ENCODE assay signal across 24 cellular contexts in the genomic region with DNA sequence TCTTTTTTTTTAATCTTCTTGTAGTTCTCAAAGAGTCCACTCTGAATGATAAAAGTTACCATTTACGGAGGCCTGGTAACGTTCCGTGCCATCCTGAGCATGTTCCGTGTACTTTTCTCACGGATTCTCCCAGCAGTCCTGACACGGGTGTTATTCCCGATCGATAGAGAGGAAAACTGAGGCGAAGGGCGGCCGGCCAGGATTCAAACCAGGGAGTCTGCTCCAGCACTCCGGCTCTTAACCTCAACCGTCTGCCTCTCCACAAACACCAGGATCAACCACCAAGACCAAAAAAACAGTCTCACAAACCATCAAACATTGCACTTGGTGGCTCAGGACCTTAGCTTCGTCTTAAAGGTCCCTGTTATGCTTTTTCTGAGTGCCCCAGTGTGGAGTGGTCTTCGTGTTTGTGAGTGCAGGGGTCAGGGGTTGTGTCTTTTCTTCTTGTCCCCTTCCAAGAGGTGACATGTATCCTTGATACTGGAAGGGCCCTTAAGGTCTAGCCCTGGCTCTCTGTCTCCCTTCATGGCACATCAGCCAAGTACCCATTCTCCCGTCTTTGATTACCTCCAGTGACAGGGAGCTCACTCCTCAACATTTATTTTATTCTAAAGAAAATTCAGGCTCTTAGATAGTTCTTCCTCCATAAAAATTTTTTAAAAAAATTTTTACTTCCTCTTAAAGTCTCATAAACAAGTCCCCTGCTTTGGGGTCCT. TPM values are rescaled to one million over a fixed set of nuclear protein-coding genes. Genes with fewer than 3 reads are reported as not detected.
DNase-seq lines count a peak whose midpoint lies in the region; ATAC-seq and TF ChIP-seq lines count a peak whose summit lies in the region.
"Had no signal": no experiment of that assay in that cellular context is flagged by ENCODE, and none has a peak within 500 bp of the region (broad histone marks: within the 10 kb centered on the region; RNA-seq: fewer than 3 reads in every experiment).

No MANE protein-coding gene starts in this region.

- no peak for DNase-seq in CD14-positive monocyte (ENCODE audit: low spot score)
- DNase-seq in PC-3, result no peak
- peak; percentile 28 for DNase-seq in endodermal cell
- DNase-seq in trophoblast cell, result no peak
- no peak for DNase-seq in germinal center (ENCODE audit: low spot score)
- DNase-seq in caudate nucleus (lab: John Stamatoyannopoulos, UW), result no peak
- DNase-seq in GM20000 (ENCODE audit: low spot score), result no peak
- DNase-seq: activated naive CD4-positive, alpha-beta T cell treated with anti-CD3 and anti-CD28 coated beads, Interleukin-2, amount 50 U/mL, for 16 hours; activated T-cell treated with anti-CD3 and anti-CD28 coated beads, Interleukin-2, amount 50 U/mL, for 72 hours; anterior cingulate cortex; CD4-positive, CD25-positive, alpha-beta regulatory T cell; dorsolateral prefrontal cortex; glutamatergic neuron; KG1; naive B cell; NCI-H446 treated with DMSO at 0.1 percent for 48 hours; occipital lobe; stimulated activated CD4-positive, alpha-beta T cell treated with anti-CD3 and anti-CD28 coated beads, Interleukin-4, amount 100 ng/mL, for 24 hours; stimulated activated naive CD4-positive, alpha-beta T cell; T-helper 1 cell had no signal

- no peak overlapping the region for H3K4me3 Mint-ChIP-seq in CD14-positive monocyte
- H3K4me3 Mint-ChIP-seq in endodermal cell, result no peak overlapping the region
- H3K4me3 Mint-ChIP-seq: activated T-cell treated with anti-CD3 and anti-CD28 coated beads, Interleukin-2, amount 50 U/mL, for 72 hours; memory B cell had no signal

- H3K27me3 Mint-ChIP-seq in CD14-positive monocyte (ENCODE audit: low read depth in 3 of 3), result peaks cover 4 to 15% (median 13%) of the 10 kb centered on the region in 3 donors
- no peaks in the 10 kb centered on the region for H3K27me3 Mint-ChIP-seq in endodermal cell (ENCODE audit: insufficient read depth)
- H3K27me3 Mint-ChIP-seq: CD4-positive, CD25-positive, alpha-beta regulatory T cell; memory B cell; naive B cell had no signal

- H3K9me3 Mint-ChIP-seq in CD14-positive monocyte (no peaks in the 10 kb centered on the region), endodermal cell (no peaks in the 10 kb centered on the region)
- H3K9me3 Mint-ChIP-seq: activated T-cell treated with anti-CD3 and anti-CD28 coated beads, Interleukin-2, amount 50 U/mL, for 72 hours; CD4-positive, CD25-positive, alpha-beta regulatory T cell; memory B cell; naive B cell had no signal

- H3K9me2 ChIP-seq in PC-3 (replicated peaks; ENCODE audit: low read length), result no peaks in the 10 kb centered on the region

- no peaks in the 10 kb centered on the region for H4K20me1 ChIP-seq in PC-3 (ENCODE audit: low read length)

- no TSS peak for BruUV-seq in PC-3 (replicated peaks; lab: Mats Ljungman, UMichigan)

- H3K4me1 Mint-ChIP-seq in CD14-positive monocyte (peaks cover 64% of the 10 kb centered on the region), endodermal cell (peaks cover 34% of the 10 kb centered on the region)

- no peak overlapping the region for H2BK12ac ChIP-seq in trophoblast cell (ENCODE audit: low read length)

- CTCF ChIA-PET in PC-3 (lab: Charles Lee), result interaction anchor here (0.5 to 1.2 kb wide), 4 partner anchors 33 to 99 kb away, joined by 3 to 8 read pairs (median 5); no protein-coding TSS in a partner anchor

- H3K23ac ChIP-seq in trophoblast cell (ENCODE audit: low read length), result no peak overlapping the region

- no peak overlapping the region for H4K8ac ChIP-seq in trophoblast cell (ENCODE audit: low read depth, low read length)

- H3K27ac ChIP-seq in PC-3 (ENCODE audit: low read length) (peak overlapping the region; percentile 82), endodermal cell (ENCODE audit: low read depth, low read length) (no peak overlapping the region), trophoblast cell (ENCODE audit: low read depth, low read length) (no peak overlapping the region), caudate nucleus (ENCODE audit: low read depth, low read length) (no peak overlapping the region)
- H3K27ac ChIP-seq: dorsolateral prefrontal cortex, thoracic aorta had no signal

- H3K18ac ChIP-seq in trophoblast cell (ENCODE audit: low read length), result no peak overlapping the region

- ATAC-seq in PC-3, result no peak
- ATAC-seq in HG02852 (IDR thresholded peaks at IDR 0.05; ENCODE audit: unreplicated experiment), result no peak
- ATAC-seq: activated T-cell treated with anti-CD3 and anti-CD28 coated beads, Interleukin-2, amount 50 U/mL, for 72 hours had no signal

- intact Hi-C loops in CD14-positive monocyte (cut with micrococcal nuclease), result loop anchor here (5.0 to 10.0 kb wide), 4 partner anchors 34 to 179 kb away; a partner anchor contains a TSS
- intact Hi-C loops in PC-3 (cut with micrococcal nuclease), result loop anchor here (2.0 to 5.0 kb wide), 3 partner anchors 34 to 99 kb away; a partner anchor contains a TSS

- H3K14ac ChIP-seq in trophoblast cell (ENCODE audit: low read length), result no peak overlapping the region

- H3F3A ChIP-seq in PC-3 (ENCODE audit: low read length, unreplicated experiment), result no peaks in the 10 kb centered on the region

- peak overlapping the region; percentile 60; the same call in 1 of the 2 replicates for H3K4me2 ChIP-seq in PC-3 (ENCODE audit: low read length)
- H3K4me2 ChIP-seq in trophoblast cell (ENCODE audit: low read length), result no peak overlapping the region
- H3K4me2 ChIP-seq: PC-9 had no signal

- H3K36me3 ChIP-seq in PC-3 (ENCODE audit: low read depth, low read length) (peaks cover 14% of the 10 kb centered on the region), endodermal cell (ENCODE audit: control insufficient read depth, insufficient read depth, low read length) (peaks cover 54% of the 10 kb centered on the region), trophoblast cell (ENCODE audit: control insufficient read depth in 1 of 2, insufficient read depth in 2 of 2, low read length in 2 of 2) (peaks cover 79 to 84% of the 10 kb centered on the region in 2 experiments)

- WGBS in endodermal cell (ENCODE audit: insufficient coverage in 1 of 2, insufficient read length in 1 of 2), 2 experiments, result 96 to 97% methylated on average over 15 to 16 of the region's 16 CpGs
- no CpG with 5 or more reads among the region's 16 CpGs for WGBS in trophoblast cell (ENCODE audit: extremely low coverage, insufficient coverage, insufficient read length)

- H2BK5ac ChIP-seq in trophoblast cell (ENCODE audit: low read depth, low read length, poor library complexity), result no peak overlapping the region

- TF ChIP-seq CTCF in CD14-positive monocyte (IDR thresholded peaks at IDR 0.05) (no peak), PC-3 (conservative IDR thresholded peaks at IDR 0.05; ENCODE audit: low read depth, low read length) (no peak), endodermal cell (conservative IDR thresholded peaks at IDR 0.05) (no peak), GM20000 (IDR thresholded peaks at IDR 0.05; ENCODE audit: extremely low read depth, missing control alignments) (no peak)

- peaks cover 37 to 50% of the 10 kb centered on the region in 2 donors for H3K36me3 Mint-ChIP-seq in CD14-positive monocyte
- peaks cover 47% of the 10 kb centered on the region for H3K36me3 Mint-ChIP-seq in endodermal cell (ENCODE audit: low read depth)
- H3K36me3 Mint-ChIP-seq: memory B cell, naive B cell had no signal

- H2AFZ ChIP-seq in PC-3 (ENCODE audit: low read length) (no peak overlapping the region), trophoblast cell (ENCODE audit: insufficient read depth, low read length, poor library complexity) (no peak overlapping the region)
- H2AFZ ChIP-seq: PC-9 had no signal

- peak overlapping the region in 5 of 7 donors; percentile 21 to 83 (median 73) for H3K27ac Mint-ChIP-seq in CD14-positive monocyte
- H3K27ac Mint-ChIP-seq in endodermal cell, result peak overlapping the region; percentile 83
- H3K27ac Mint-ChIP-seq: activated T-cell treated with anti-CD3 and anti-CD28 coated beads, Interleukin-2, amount 50 U/mL, for 72 hours; CD4-positive, CD25-positive, alpha-beta regulatory T cell had no signal

- H4K91ac ChIP-seq in trophoblast cell (ENCODE audit: low read depth, low read length), result no peak overlapping the region

- H3K79me2 ChIP-seq in PC-3 (ENCODE audit: low read length) (peaks cover 43% of the 10 kb centered on the region), trophoblast cell (ENCODE audit: control insufficient read depth, insufficient read depth, low read length, poor library complexity) (peaks cover 32% of the 10 kb centered on the region)

- H2BK120ac ChIP-seq in trophoblast cell (ENCODE audit: insufficient read depth, low read length, poor library complexity), result no peak overlapping the region

- no peak overlapping the region for H4K12ac ChIP-seq in trophoblast cell (ENCODE audit: low read depth, low read length)

- H3K27me3 ChIP-seq in PC-3 (ENCODE audit: low read length) (no peaks in the 10 kb centered on the region), endodermal cell (ENCODE audit: control insufficient read depth, insufficient read depth, low read length, poor library complexity, severe bottlenecking) (no peaks in the 10 kb centered on the region), trophoblast cell (ENCODE audit: insufficient read depth, low read length) (no peaks in the 10 kb centered on the region)
- H3K27me3 ChIP-seq: dorsolateral prefrontal cortex had no signal

- H3K9ac ChIP-seq in PC-3 (ENCODE audit: low read length) (no peak overlapping the region), endodermal cell (ENCODE audit: extremely low read depth, low read length, poor library complexity, severe bottlenecking) (no peak overlapping the region), trophoblast cell (ENCODE audit: low read length) (no peak overlapping the region)

- H2AK5ac ChIP-seq in trophoblast cell (ENCODE audit: low read length), result no peak overlapping the region

- H3K4me1 ChIP-seq in PC-3 (ENCODE audit: insufficient read depth, low read length) (peaks cover 44% of the 10 kb centered on the region), endodermal cell (ENCODE audit: control insufficient read depth, insufficient read depth, low read length) (peaks cover 9% of the 10 kb centered on the region), trophoblast cell (ENCODE audit: control insufficient read depth in 1 of 2, insufficient read depth in 2 of 2, low read length in 2 of 2) (peaks cover 10 to 19% of the 10 kb centered on the region in 2 experiments)

- POLR2A ChIA-PET in PC-3 (lab: Charles Lee; ENCODE audit: unreplicated experiment), result no interaction called here

- H3K4ac ChIP-seq in trophoblast cell (ENCODE audit: low read depth, low read length), result peak overlapping the region; percentile 57

- peaks cover 12% of the 10 kb centered on the region for H3K79me1 ChIP-seq in trophoblast cell (ENCODE audit: low read length)

- H3K4me3 ChIP-seq in PC-3 (ENCODE audit: low read length) (no peak overlapping the region), endodermal cell (ENCODE audit: low read length) (no peak overlapping the region), trophoblast cell (ENCODE audit: low read depth, low read length) (no peak overlapping the region)
- H3K4me3 ChIP-seq: dorsolateral prefrontal cortex, PC-9, thoracic aorta had no signal

- no peaks in the 10 kb centered on the region for H3K9me3 ChIP-seq in PC-3 (ENCODE audit: low read length)
- no peaks in the 10 kb centered on the region for H3K9me3 ChIP-seq in endodermal cell (ENCODE audit: control insufficient read depth, low read length)
- peaks cover 2% of the 10 kb centered on the region for H3K9me3 ChIP-seq in trophoblast cell (ENCODE audit: insufficient read depth, low read depth, low read length)
- H3K9me3 ChIP-seq: thoracic aorta had no signal

RNA-seq across cellular contexts. Expression of a gene that starts 35.1 kb away (rescaled TPM):
- polyA plus RNA-seq in CD14-positive monocyte, result 1 to 10 TPM; 4.9 to 6.8 TPM
- total RNA-seq in PC-3 (2014; rRNA removed) (55.6 and 82.1 TPM in 2 replicates), endodermal cell (100 to 1,000 TPM in 1 of 2 donors, 10 to 100 TPM in 1; 75.6 to 109 TPM)
- 48.4 TPM for polyA plus RNA-seq in endodermal cell (2013, experiment 1 of 2)
- 41.1 TPM for polyA plus RNA-seq in endodermal cell (2013, experiment 2 of 2)
- 188 and 198 TPM in 2 replicates for polyA plus RNA-seq in trophoblast cell (2013)
